In genomic region chr2:8625399-8626283, GRCh38 we compare ENCODE assay signal across 1 cellular context.
TF ChIP-seq lines count a peak whose summit lies in the region.

No MANE protein-coding gene starts in this region.

TF ChIP-seq in HepG2, 621 proteins besides CTCF, POLR2A, EP300 and RAD21 (continued from another document and continues in another):
- TF ChIP-seq ZNF646 (CRISPR knock-in tag; IDR thresholded peaks at IDR 0.05) (peak; percentile 81), ZNF557 (CRISPR knock-in tag; IDR thresholded peaks at IDR 0.05) (0 out of 2 replicates have a peak, but pooled peaks have one; percentile 52), ZNF207 (IDR thresholded peaks at IDR 0.05; ENCODE audit: borderline replicate concordance) (no peak), THRA (CRISPR knock-in tag; IDR thresholded peaks at IDR 0.05; ENCODE audit: borderline replicate concordance) (peak; percentile 93), ZNF331 (CRISPR knock-in tag; IDR thresholded peaks at IDR 0.05) (peak; percentile 87), CHD4 (IDR thresholded peaks at IDR 0.05; ENCODE audit: borderline replicate concordance, low read length) (no peak; the same call in 1 of the 2 replicates), E2F5 (CRISPR knock-in tag; conservative IDR thresholded peaks at IDR 0.05) (no peak), ZNF773 (CRISPR knock-in tag; IDR thresholded peaks at IDR 0.05; ENCODE audit: borderline replicate concordance) (no peak; the same call in 1 of the 2 replicates), AKNA (CRISPR knock-in tag; IDR thresholded peaks at IDR 0.05; ENCODE audit: borderline replicate concordance) (no peak), GRHL1 (CRISPR knock-in tag; conservative IDR thresholded peaks at IDR 0.05) (no peak), MYPOP (CRISPR knock-in tag; IDR thresholded peaks at IDR 0.05) (peak; percentile 82), PPARG (CRISPR knock-in tag; conservative IDR thresholded peaks at IDR 0.05) (peak; percentile 95), STAT5B (CRISPR knock-in tag; IDR thresholded peaks at IDR 0.05) (no peak), NAIF1 (CRISPR knock-in tag; IDR thresholded peaks at IDR 0.05; ENCODE audit: borderline replicate concordance) (no peak; the same call in 1 of the 2 replicates), EZH2 (conservative IDR thresholded peaks at IDR 0.05; ENCODE audit: low read depth, low read length) (no peak), ZFX (CRISPR knock-in tag; IDR thresholded peaks at IDR 0.05; ENCODE audit: low read depth) (peak; percentile 95), ZFP36L2 (CRISPR knock-in tag; IDR thresholded peaks at IDR 0.05) (no peak), FIP1L1 (IDR thresholded peaks at IDR 0.05; ENCODE audit: borderline replicate concordance, insufficient read depth, low read depth, low read length) (no peak), REXO4 (CRISPR knock-in tag; IDR thresholded peaks at IDR 0.05; ENCODE audit: borderline replicate concordance) (peak; percentile 87; the same call in 1 of the 2 replicates), MTA1 (CRISPR knock-in tag; IDR thresholded peaks at IDR 0.05; ENCODE audit: borderline replicate concordance) (peak; percentile 81), NFAT5 (CRISPR knock-in tag; IDR thresholded peaks at IDR 0.05) (no peak; the same call in 1 of the 2 replicates), JUND (CRISPR knock-in tag; IDR thresholded peaks at IDR 0.05) (peak; percentile 58), ARNTL (CRISPR knock-in tag; IDR thresholded peaks at IDR 0.05) (peak; percentile 91), ZNF224 (CRISPR knock-in tag; IDR thresholded peaks at IDR 0.05) (peak; percentile 95; the same call in 1 of the 2 replicates), REL (CRISPR knock-in tag; conservative IDR thresholded peaks at IDR 0.05) (no peak), HES4 (CRISPR knock-in tag; IDR thresholded peaks at IDR 0.05; ENCODE audit: borderline replicate concordance) (peak; percentile 77), ZNF703 (CRISPR knock-in tag; IDR thresholded peaks at IDR 0.05; ENCODE audit: borderline replicate concordance) (peak; percentile 77; the same call in 1 of the 2 replicates), NFATC3 (CRISPR knock-in tag; IDR thresholded peaks at IDR 0.05) (no peak), YEATS2 (CRISPR knock-in tag; IDR thresholded peaks at IDR 0.05; ENCODE audit: borderline replicate concordance) (peak; percentile 76; the same call in 1 of the 2 replicates), GATA4 (IDR thresholded peaks at IDR 0.05; ENCODE audit: borderline replicate concordance, low read depth) (peak; percentile 93), ZSCAN12 (CRISPR knock-in tag; IDR thresholded peaks at IDR 0.05) (0 out of 2 replicates have a peak, but pooled peaks have one; percentile 9), ETV5 (CRISPR knock-in tag; IDR thresholded peaks at IDR 0.05; ENCODE audit: borderline replicate concordance) (peak; percentile 48; the same call in 1 of the 2 replicates), ZNF512 (CRISPR knock-in tag; IDR thresholded peaks at IDR 0.05) (no peak)
